11 cellular contexts compared by ENCODE assay signal in genomic region chr4:187478292-187479205, GRCh38.
DNase-seq lines count a peak whose midpoint lies in the region; ATAC-seq and TF ChIP-seq lines count a peak whose summit lies in the region.
"Had no signal": no experiment of that assay in that cellular context is flagged by ENCODE, and none has a peak within 500 bp of the region (broad histone marks: within the 10 kb centered on the region; RNA-seq: fewer than 3 reads in every experiment).

No MANE protein-coding gene starts in this region.

- H3K36me3 Mint-ChIP-seq in activated CD8-positive, alpha-beta memory T cell treated with anti-CD3 and anti-CD28 coated beads, Interleukin-2, amount 10 ng/mL, durations not matched to agents 7 days and 5 days = no peaks in the 10 kb centered on the region

- H3K36me3 ChIP-seq in brain microvascular endothelial cell (replicated peaks) = no peaks in the 10 kb centered on the region
- H3K36me3 ChIP-seq in kidney epithelial cell (ENCODE audit: control insufficient read depth, insufficient read depth, low read length) = no peaks in the 10 kb centered on the region
- no peaks in the 10 kb centered on the region for H3K36me3 ChIP-seq in tibial artery
- H3K36me3 ChIP-seq: adrenal gland had no signal

- H3K9me3 Mint-ChIP-seq in activated CD8-positive, alpha-beta memory T cell treated with anti-CD3 and anti-CD28 coated beads, Interleukin-2, amount 10 ng/mL, durations not matched to agents 7 days and 5 days (ENCODE audit: low read depth) = peaks cover 8% of the 10 kb centered on the region

- H3K4me3 ChIP-seq in brain microvascular endothelial cell (ENCODE audit: low read depth, low read length) = peak overlapping the region; percentile 3
- H3K4me3 ChIP-seq in kidney epithelial cell (ENCODE audit: low read depth, low read length) = no peak overlapping the region
- H3K4me3 ChIP-seq in tibial artery = peak overlapping the region in 1 of 2 donors; percentile 2
- H3K4me3 ChIP-seq: adrenal gland, psoas muscle had no signal

- in situ Hi-C loops in brain microvascular endothelial cell (cut with HindIII; ENCODE audit: low pct_ligation_motif_present, low sequenced_read_pairs) = no loop called here

- no peaks in the 10 kb centered on the region for H3K27me3 Mint-ChIP-seq in activated CD8-positive, alpha-beta memory T cell treated with anti-CD3 and anti-CD28 coated beads, Interleukin-2, amount 10 ng/mL, durations not matched to agents 7 days and 5 days

- H3K27me3 ChIP-seq in brain microvascular endothelial cell (replicated peaks) (no peaks in the 10 kb centered on the region), kidney epithelial cell (ENCODE audit: control insufficient read depth, insufficient read depth, low read length) (no peaks in the 10 kb centered on the region), tibial artery (no peaks in the 10 kb centered on the region)
- H3K27me3 ChIP-seq: adrenal gland had no signal

- no peak overlapping the region for H3K27ac Mint-ChIP-seq in activated CD8-positive, alpha-beta memory T cell treated with anti-CD3 and anti-CD28 coated beads, Interleukin-2, amount 10 ng/mL, durations not matched to agents 7 days and 5 days

- CTCF ChIA-PET in activated CD8-positive, alpha-beta memory T cell treated with anti-CD3 and anti-CD28 coated beads, Interleukin-2, amount 10 ng/mL, durations not matched to agents 7 days and 5 days (lab: Charles Lee) = no interaction called here

- H3K4me3 Mint-ChIP-seq in activated CD8-positive, alpha-beta memory T cell treated with anti-CD3 and anti-CD28 coated beads, Interleukin-2, amount 10 ng/mL, durations not matched to agents 7 days and 5 days = no peak overlapping the region

- DNase-seq in NCI-H82 (lab: John Stamatoyannopoulos, UW) = peak; percentile 6
- DNase-seq in NCI-H82 treated with DMSO at 0.1 percent for 48 hours (lab: John Stamatoyannopoulos, UW; ENCODE audit: unreplicated experiment) = no peak
- DNase-seq in brain microvascular endothelial cell = peak; percentile 86
- DNase-seq in kidney epithelial cell (ENCODE audit: low read depth) = peak; percentile 18
- DNase-seq in tibial artery = peak in 1 of 2 donors; percentile 40
- DNase-seq in NCI-H2227 treated with DMSO at 0.1 percent for 48 hours (lab: John Stamatoyannopoulos, UW) = no peak
- no peak for DNase-seq in activated CD8-positive, alpha-beta memory T cell treated with anti-CD3 and anti-CD28 coated beads, Interleukin-2, amount 10 ng/mL, durations not matched to agents 7 days and 5 days
- DNase-seq: adrenal gland, psoas muscle had no signal

- peaks cover 0 to 62% (median 32%) of the 10 kb centered on the region in 4 donors for H3K4me1 ChIP-seq in tibial artery
- H3K4me1 ChIP-seq: adrenal gland, psoas muscle had no signal

- no peaks in the 10 kb centered on the region for H3K9me3 ChIP-seq in tibial artery
- H3K9me3 ChIP-seq: adrenal gland, psoas muscle had no signal

- peak overlapping the region; percentile 87 for H3K27ac ChIP-seq in brain microvascular endothelial cell
- peak overlapping the region; percentile 48 to 71 for H3K27ac ChIP-seq in tibial artery
- H3K27ac ChIP-seq: 22Rv1, adrenal gland, psoas muscle had no signal

- TF ChIP-seq CTCF in brain microvascular endothelial cell (IDR thresholded peaks at IDR 0.05; ENCODE audit: low read depth, low read length, missing control alignments) (no peak), kidney epithelial cell (IDR thresholded peaks at IDR 0.05; ENCODE audit: insufficient read depth, low read length, poor library complexity, severe bottlenecking) (no peak), tibial artery (IDR thresholded peaks at IDR 0.05) (no peak)

- no peaks in the 10 kb centered on the region for H3K4me1 Mint-ChIP-seq in activated CD8-positive, alpha-beta memory T cell treated with anti-CD3 and anti-CD28 coated beads, Interleukin-2, amount 10 ng/mL, durations not matched to agents 7 days and 5 days

- intact Hi-C loops in tibial artery (cut with DNase I; ENCODE audit: low total_unique reads) = no loop called here

- ATAC-seq in HG03139 (IDR thresholded peaks at IDR 0.05; ENCODE audit: unreplicated experiment) = no peak
- no peak for ATAC-seq in activated CD8-positive, alpha-beta memory T cell treated with anti-CD3 and anti-CD28 coated beads, Interleukin-2, amount 10 ng/mL, durations not matched to agents 7 days and 5 days
- ATAC-seq: psoas muscle had no signal

Comparison
In these comparisons a context has a peak if more than half of its experiments do, and no peak if none do; other contexts are left out.
1. DNase-seq: peak in NCI-H82 (single experiment), brain microvascular endothelial cell (single experiment) and kidney epithelial cell (single experiment); none in NCI-H82 treated with DMSO at 0.1 percent for 48 hours (single experiment), NCI-H2227 treated with DMSO at 0.1 percent for 48 hours (single experiment) and activated CD8-positive, alpha-beta memory T cell treated with anti-CD3 and anti-CD28 coated beads, Interleukin-2, amount 10 ng/mL, durations not matched to agents 7 days and 5 days (single experiment).